1 cellular context compared by ENCODE assay signal in genomic region chr10:68560201-68560915, GRCh38.
TF ChIP-seq lines count a peak whose summit lies in the region.

TSS of gene TET1 (plus strand) at chr10:68560337. CDS start at chr10:68572339, 12,002 bp downstream.

TF ChIP-seq in HepG2, 621 proteins besides CTCF, POLR2A, EP300 and RAD21 (continued from another document):
- no peak for TF ChIP-seq IRF1 (CRISPR knock-in tag; IDR thresholded peaks at IDR 0.05; ENCODE audit: low read depth)
- TF ChIP-seq KDM4B (CRISPR knock-in tag; IDR thresholded peaks at IDR 0.05): peak; percentile 70; the same call in 1 of the 2 replicates
- TF ChIP-seq EZH2 (conservative IDR thresholded peaks at IDR 0.05; ENCODE audit: low read depth, low read length): no peak
- no peak for TF ChIP-seq SRSF9 (IDR thresholded peaks at IDR 0.05; ENCODE audit: borderline replicate concordance, insufficient read depth, low read depth, low read length, poor library complexity, severe bottlenecking)
- no peak for TF ChIP-seq ZEB1 (IDR thresholded peaks at IDR 0.05; ENCODE audit: insufficient replicate concordance, low read depth)
- TF ChIP-seq SMC3 (IDR thresholded peaks at IDR 0.05; ENCODE audit: low read length): no peak
- no peak for TF ChIP-seq XBP1 (CRISPR knock-in tag; IDR thresholded peaks at IDR 0.05)
- TF ChIP-seq NRL (CRISPR knock-in tag; IDR thresholded peaks at IDR 0.05; ENCODE audit: borderline replicate concordance): peak; percentile 71; the same call in 1 of the 2 replicates
- TF ChIP-seq ZFP36L1 (CRISPR knock-in tag; IDR thresholded peaks at IDR 0.05): no peak
- TF ChIP-seq MTA3 (CRISPR knock-in tag; IDR thresholded peaks at IDR 0.05): no peak
- TF ChIP-seq ZFP62 (CRISPR knock-in tag; IDR thresholded peaks at IDR 0.05): no peak
- no peak for TF ChIP-seq ZHX2 (IDR thresholded peaks at IDR 0.05; ENCODE audit: low read depth)
- no peak for TF ChIP-seq ZHX2 (CRISPR knock-in tag; IDR thresholded peaks at IDR 0.05; ENCODE audit: borderline replicate concordance)
- no peak for TF ChIP-seq ZNF382 (CRISPR knock-in tag; IDR thresholded peaks at IDR 0.05; ENCODE audit: borderline replicate concordance)
- peak; percentile 70; the same call in 1 of the 2 replicates for TF ChIP-seq TARDBP (CRISPR knock-in tag; IDR thresholded peaks at IDR 0.05)
- TF ChIP-seq DPF2 (CRISPR knock-in tag; IDR thresholded peaks at IDR 0.05; ENCODE audit: borderline replicate concordance, low read depth): no peak
- TF ChIP-seq, protein P1, sequence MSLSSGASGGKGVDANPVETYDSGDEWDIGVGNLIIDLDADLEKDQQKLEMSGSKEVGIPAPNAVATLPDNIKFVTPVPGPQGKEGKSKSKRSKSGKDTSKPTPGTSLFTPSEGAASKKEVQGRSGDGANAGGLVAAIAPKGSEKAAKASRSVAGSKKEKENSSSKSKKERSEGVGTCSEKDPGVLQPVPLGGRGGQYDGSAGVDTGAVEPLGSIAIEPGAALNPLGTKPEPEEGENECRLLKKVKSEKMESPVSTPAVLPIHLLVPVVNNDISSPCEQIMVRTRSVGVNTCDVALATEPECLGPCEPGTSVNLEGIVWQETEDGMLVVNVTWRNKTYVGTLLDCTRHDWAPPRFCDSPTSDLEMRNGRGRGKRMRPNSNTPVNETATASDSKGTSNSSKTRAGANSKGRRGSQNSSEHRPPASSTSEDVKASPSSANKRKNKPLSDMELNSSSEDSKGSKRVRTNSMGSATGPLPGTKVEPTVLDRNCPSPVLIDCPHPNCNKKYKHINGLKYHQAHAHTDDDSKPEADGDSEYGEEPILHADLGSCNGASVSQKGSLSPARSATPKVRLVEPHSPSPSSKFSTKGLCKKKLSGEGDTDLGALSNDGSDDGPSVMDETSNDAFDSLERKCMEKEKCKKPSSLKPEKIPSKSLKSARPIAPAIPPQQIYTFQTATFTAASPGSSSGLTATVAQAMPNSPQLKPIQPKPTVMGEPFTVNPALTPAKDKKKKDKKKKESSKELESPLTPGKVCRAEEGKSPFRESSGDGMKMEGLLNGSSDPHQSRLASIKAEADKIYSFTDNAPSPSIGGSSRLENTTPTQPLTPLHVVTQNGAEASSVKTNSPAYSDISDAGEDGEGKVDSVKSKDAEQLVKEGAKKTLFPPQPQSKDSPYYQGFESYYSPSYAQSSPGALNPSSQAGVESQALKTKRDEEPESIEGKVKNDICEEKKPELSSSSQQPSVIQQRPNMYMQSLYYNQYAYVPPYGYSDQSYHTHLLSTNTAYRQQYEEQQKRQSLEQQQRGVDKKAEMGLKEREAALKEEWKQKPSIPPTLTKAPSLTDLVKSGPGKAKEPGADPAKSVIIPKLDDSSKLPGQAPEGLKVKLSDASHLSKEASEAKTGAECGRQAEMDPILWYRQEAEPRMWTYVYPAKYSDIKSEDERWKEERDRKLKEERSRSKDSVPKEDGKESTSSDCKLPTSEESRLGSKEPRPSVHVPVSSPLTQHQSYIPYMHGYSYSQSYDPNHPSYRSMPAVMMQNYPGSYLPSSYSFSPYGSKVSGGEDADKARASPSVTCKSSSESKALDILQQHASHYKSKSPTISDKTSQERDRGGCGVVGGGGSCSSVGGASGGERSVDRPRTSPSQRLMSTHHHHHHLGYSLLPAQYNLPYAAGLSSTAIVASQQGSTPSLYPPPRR (CRISPR knock-in tag; IDR thresholded peaks at IDR 0.05; ENCODE audit: borderline replicate concordance): peak; percentile 47; the same call in 1 of the 2 replicates
- TF ChIP-seq, protein P2, sequence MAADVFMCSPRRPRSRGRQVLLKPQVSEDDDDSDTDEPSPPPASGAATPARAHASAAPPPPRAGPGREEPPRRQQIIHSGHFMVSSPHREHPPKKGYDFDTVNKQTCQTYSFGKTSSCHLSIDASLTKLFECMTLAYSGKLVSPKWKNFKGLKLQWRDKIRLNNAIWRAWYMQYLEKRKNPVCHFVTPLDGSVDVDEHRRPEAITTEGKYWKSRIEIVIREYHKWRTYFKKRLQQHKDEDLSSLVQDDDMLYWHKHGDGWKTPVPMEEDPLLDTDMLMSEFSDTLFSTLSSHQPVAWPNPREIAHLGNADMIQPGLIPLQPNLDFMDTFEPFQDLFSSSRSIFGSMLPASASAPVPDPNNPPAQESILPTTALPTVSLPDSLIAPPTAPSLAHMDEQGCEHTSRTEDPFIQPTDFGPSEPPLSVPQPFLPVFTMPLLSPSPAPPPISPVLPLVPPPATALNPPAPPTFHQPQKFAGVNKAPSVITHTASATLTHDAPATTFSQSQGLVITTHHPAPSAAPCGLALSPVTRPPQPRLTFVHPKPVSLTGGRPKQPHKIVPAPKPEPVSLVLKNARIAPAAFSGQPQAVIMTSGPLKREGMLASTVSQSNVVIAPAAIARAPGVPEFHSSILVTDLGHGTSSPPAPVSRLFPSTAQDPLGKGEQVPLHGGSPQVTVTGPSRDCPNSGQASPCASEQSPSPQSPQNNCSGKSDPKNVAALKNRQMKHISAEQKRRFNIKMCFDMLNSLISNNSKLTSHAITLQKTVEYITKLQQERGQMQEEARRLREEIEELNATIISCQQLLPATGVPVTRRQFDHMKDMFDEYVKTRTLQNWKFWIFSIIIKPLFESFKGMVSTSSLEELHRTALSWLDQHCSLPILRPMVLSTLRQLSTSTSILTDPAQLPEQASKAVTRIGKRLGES (CRISPR knock-in tag; IDR thresholded peaks at IDR 0.05; ENCODE audit: borderline replicate concordance): no peak
- peak; percentile 70 for TF ChIP-seq MED1 (CRISPR knock-in tag; IDR thresholded peaks at IDR 0.05)
- TF ChIP-seq CBX5 (CRISPR knock-in tag; IDR thresholded peaks at IDR 0.05; ENCODE audit: borderline replicate concordance): no peak
- no peak for TF ChIP-seq SSRP1 (CRISPR knock-in tag; IDR thresholded peaks at IDR 0.05)
- TF ChIP-seq IKZF1 (IDR thresholded peaks at IDR 0.05): no peak
- TF ChIP-seq ZNF761 (CRISPR knock-in tag; conservative IDR thresholded peaks at IDR 0.05): peak; percentile 61
- no peak for TF ChIP-seq PRDM4 (CRISPR knock-in tag; IDR thresholded peaks at IDR 0.05; ENCODE audit: borderline replicate concordance)
- TF ChIP-seq ZNF12 (CRISPR knock-in tag; IDR thresholded peaks at IDR 0.05): 0 out of 2 replicates have a peak, but pooled peaks have one; percentile 7
- peak; percentile 0; the same call in 1 of the 2 replicates for TF ChIP-seq ZNF878 (CRISPR knock-in tag; IDR thresholded peaks at IDR 0.05)
TF ChIP-seq in HepG2: peak in this region for 252.
